Comparison of ENCODE assay signal across 9 cellular contexts in genomic region chr2:231725476-231725875, GRCh38.
"Had no signal": no experiment of that assay in that cellular context is flagged by ENCODE, and none has a peak within 500 bp of the region (broad histone marks: within the 10 kb centered on the region; RNA-seq: fewer than 3 reads in every experiment).

No MANE protein-coding gene starts in this region.

- H3K4me3 Mint-ChIP-seq: HFFc6, IgD-negative memory B cell had no signal

- H3K27me3 Mint-ChIP-seq: IgD-negative memory B cell had no signal

- H3K36me3 ChIP-seq: HAP-1 had no signal

- FAIRE-seq: HepG2 had no signal

- ATAC-seq: HCT116, HepG2 had no signal

- DNase-seq: GM23248, GOT3, H7, HFFc6 had no signal

- H3K27ac ChIP-seq: GM23248, HL-60 had no signal

- H3K9me3 ChIP-seq: HAP-1 had no signal

- H3K4me3 ChIP-seq: GM23248, HAP-1 had no signal

- H3K9me3 Mint-ChIP-seq: HFFc6, IgD-negative memory B cell had no signal

- H3K27ac Mint-ChIP-seq: HFFc6, IgD-negative memory B cell had no signal
